ENCODE assay signal across 15 cellular contexts in the genomic region with DNA sequence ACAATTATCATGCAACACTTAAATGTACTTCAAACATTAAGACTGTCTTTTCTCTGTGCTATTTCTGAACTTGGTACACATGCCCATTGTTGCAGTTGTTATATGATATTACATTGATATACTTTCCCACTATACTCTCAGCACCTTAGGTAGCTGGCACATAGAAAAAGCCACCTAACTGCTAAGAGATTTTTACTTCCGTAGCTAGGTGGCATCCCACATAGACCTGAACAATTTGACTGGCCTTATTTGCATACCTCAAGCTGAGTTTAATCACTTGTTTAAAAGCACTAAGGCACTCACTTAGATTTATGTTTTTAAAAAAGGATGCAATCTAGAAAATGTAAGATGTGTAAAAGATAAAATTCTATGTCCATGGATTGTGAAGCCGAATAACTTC.
DNase-seq lines count a peak whose midpoint lies in the region; ATAC-seq, FAIRE-seq and TF ChIP-seq lines count a peak whose summit lies in the region.
"Had no signal": no experiment of that assay in that cellular context is flagged by ENCODE, and none has a peak within 500 bp of the region (broad histone marks: within the 10 kb centered on the region; RNA-seq: fewer than 3 reads in every experiment).

No MANE protein-coding gene starts in this region.

- DNase-seq in GM12878 (ENCODE audit: low read depth, low spot score) (peak; percentile 24), SIG-M5 (lab: John Stamatoyannopoulos, UW) (no peak), GM10266 (ENCODE audit: extremely low spot score) (no peak)
- DNase-seq in activated T-cell treated with anti-CD3 and anti-CD28 coated beads, Interleukin-2, amount 50 U/mL, for 1 hour = no peak
- no peak for DNase-seq in activated naive CD4-positive, alpha-beta T cell treated with anti-CD3 and anti-CD28 coated beads for 36 hours
- DNase-seq: dermis blood vessel endothelial cell, foreskin keratinocyte, GF-D8, NCI-H510A treated with DMSO at 0.1 percent for 48 hours, retina, stomach had no signal

- TF ChIP-seq RAD21 in GM12878 (IDR thresholded peaks at IDR 0.05; ENCODE audit: insufficient read depth, low read depth, low read length) = no peak

- no peaks in the 10 kb centered on the region for H3K9me3 ChIP-seq in GM12878 (replicated peaks; ENCODE audit: control insufficient read depth, insufficient read depth, low read length)
- H3K9me3 ChIP-seq: stomach had no signal

- H3K79me2 ChIP-seq in GM12878 (ENCODE audit: control insufficient read depth, insufficient read depth, low read length) = no peaks in the 10 kb centered on the region

- RAD21 ChIA-PET in GM12878 (lab: Charles Lee; ENCODE audit: unreplicated experiment) = interaction anchor here (1.0 kb wide), 1 partner anchor 11 kb away, joined by 3 read pairs; no protein-coding TSS in a partner anchor

- CTCF ChIA-PET in GM12878 (lab: Yijun Ruan, JAX) = interaction anchor here (0.7 to 1.2 kb wide), 5 partner anchors 9 to 31 kb away, joined by 3 to 4 read pairs (median 3); no protein-coding TSS in a partner anchor
- CTCF ChIA-PET in activated naive CD4-positive, alpha-beta T cell treated with anti-CD3 and anti-CD28 coated beads for 36 hours (lab: Charles Lee) = no interaction called here

- no TSS peak for BruUV-seq in GM12878 (replicated peaks; lab: Mats Ljungman, UMichigan)

- H3K4me1 Mint-ChIP-seq in activated naive CD4-positive, alpha-beta T cell treated with anti-CD3 and anti-CD28 coated beads for 36 hours (ENCODE audit: low read depth) = no peaks in the 10 kb centered on the region

- no peaks in the 10 kb centered on the region for H3K9me3 Mint-ChIP-seq in activated naive CD4-positive, alpha-beta T cell treated with anti-CD3 and anti-CD28 coated beads for 36 hours

- TF ChIP-seq CTCF in GM12878 (IDR thresholded peaks at IDR 0.05 in 2 of 3, conservative IDR thresholded peaks at IDR 0.05 in 1 of 3; ENCODE audit: control insufficient read depth in 2 of 3, extremely low read depth in 1 of 3, insufficient read depth in 1 of 3, low read depth in 3 of 3, low read length in 3 of 3) (peak in 2 of 3 experiments; percentile 2 to 22; a peak in 2 of 6 replicates), GM10266 (IDR thresholded peaks at IDR 0.05; ENCODE audit: control insufficient read depth, insufficient read depth, low read depth, missing control alignments) (no peak)

- H3K27me3 ChIP-seq in GM12878 (replicated peaks in 1 of 2; ENCODE audit: control insufficient read depth in 2 of 2, insufficient read depth in 2 of 2, low read length in 1 of 2) = no peaks in the 10 kb centered on the region
- H3K27me3 ChIP-seq: foreskin keratinocyte, stomach had no signal

- no peak overlapping the region for H3K9ac ChIP-seq in GM12878 (ENCODE audit: control insufficient read depth, insufficient read depth, low read length)

- intact Hi-C loops in GM12878 (cut with micrococcal nuclease; ENCODE audit: unreplicated experiment) = no loop called here
- intact Hi-C loops in activated naive CD4-positive, alpha-beta T cell treated with anti-CD3 and anti-CD28 coated beads for 36 hours (cut with micrococcal nuclease) = no loop called here

- no peaks in the 10 kb centered on the region for H4K20me1 ChIP-seq in GM12878 (ENCODE audit: control insufficient read depth, insufficient read depth)

- no peaks in the 10 kb centered on the region for H3K36me3 ChIP-seq in GM12878 (ENCODE audit: control insufficient read depth in 2 of 2, insufficient read depth in 2 of 2, low read length in 1 of 2)
- H3K36me3 ChIP-seq: stomach had no signal

- no peak overlapping the region for H3K27ac ChIP-seq in GM12878 (ENCODE audit: control insufficient read depth, insufficient read depth)
- H3K27ac ChIP-seq: C4-2B, foreskin keratinocyte, stomach had no signal

- TF ChIP-seq EP300 in GM12878 (IDR thresholded peaks at IDR 0.05; ENCODE audit: borderline replicate concordance in 1 of 2, control insufficient read depth in 1 of 2, low read depth in 2 of 2, low read length in 2 of 2) = no peak

- peak overlapping the region; percentile 32; the same call in 1 of the 2 replicates for H3K4me2 ChIP-seq in GM12878 (ENCODE audit: control insufficient read depth, insufficient read depth)

- POLR2A ChIA-PET in GM12878 (lab: Charles Lee) = no interaction called here

- 49% methylated on average over 2 of the region's 2 CpGs for WGBS in GM12878 (ENCODE audit: insufficient coverage, insufficient replicate concordance, low lambda C conversion rate, missing lambda C conversion rate)

- no peak for FAIRE-seq in GM12878 (lab: Jason Lieb, UNC)

- peaks cover 4% of the 10 kb centered on the region; the same call in 1 of the 2 replicates for H3K4me1 ChIP-seq in GM12878 (ENCODE audit: control insufficient read depth, insufficient read depth, low read length)
- H3K4me1 ChIP-seq: foreskin keratinocyte, stomach had no signal

- no peaks in the 10 kb centered on the region for H3K36me3 Mint-ChIP-seq in activated naive CD4-positive, alpha-beta T cell treated with anti-CD3 and anti-CD28 coated beads for 36 hours (ENCODE audit: low read depth)

- no peak for TF ChIP-seq POLR2A in GM12878 (IDR thresholded peaks at IDR 0.05; ENCODE audit: low read depth, low read length)

- H3K27me3 Mint-ChIP-seq in activated naive CD4-positive, alpha-beta T cell treated with anti-CD3 and anti-CD28 coated beads for 36 hours (ENCODE audit: low read depth) = peaks cover 7% of the 10 kb centered on the region

- H3K4me3 ChIP-seq in GM12878 = no peak overlapping the region
- H3K4me3 ChIP-seq: stomach had no signal

- SMC1A ChIA-PET in GM12878 (lab: Charles Lee; ENCODE audit: uncharacterized antibody, unreplicated experiment) = interaction anchor here (1.0 to 1.6 kb wide), 4 partner anchors 8 to 67 kb away, joined by 3 to 4 read pairs (median 4); no protein-coding TSS in a partner anchor

- H2AFZ ChIP-seq in GM12878 (ENCODE audit: control insufficient read depth, low read depth, low read length) = no peak overlapping the region

- in situ Hi-C loops in GM12878 (cut with MboI) = no loop called here

- ATAC-seq in GM18907 (IDR thresholded peaks at IDR 0.05; ENCODE audit: unreplicated experiment) = peak; percentile 77
- peak; percentile 67 for ATAC-seq in GM21737 (IDR thresholded peaks at IDR 0.05; ENCODE audit: unreplicated experiment)
- ATAC-seq in HG03342 (IDR thresholded peaks at IDR 0.05; ENCODE audit: unreplicated experiment) = peak; percentile 79
- ATAC-seq in GM12878 = peak; percentile 81
- ATAC-seq: foreskin keratinocyte had no signal

- H3K27ac Mint-ChIP-seq in activated naive CD4-positive, alpha-beta T cell treated with anti-CD3 and anti-CD28 coated beads for 36 hours = no peak overlapping the region

- no peak overlapping the region for H3K4me3 Mint-ChIP-seq in activated naive CD4-positive, alpha-beta T cell treated with anti-CD3 and anti-CD28 coated beads for 36 hours

TF ChIP-seq in GM12878, 131 proteins besides CTCF, POLR2A, EP300 and RAD21 (continues in another document):
- TF ChIP-seq, protein P1, sequence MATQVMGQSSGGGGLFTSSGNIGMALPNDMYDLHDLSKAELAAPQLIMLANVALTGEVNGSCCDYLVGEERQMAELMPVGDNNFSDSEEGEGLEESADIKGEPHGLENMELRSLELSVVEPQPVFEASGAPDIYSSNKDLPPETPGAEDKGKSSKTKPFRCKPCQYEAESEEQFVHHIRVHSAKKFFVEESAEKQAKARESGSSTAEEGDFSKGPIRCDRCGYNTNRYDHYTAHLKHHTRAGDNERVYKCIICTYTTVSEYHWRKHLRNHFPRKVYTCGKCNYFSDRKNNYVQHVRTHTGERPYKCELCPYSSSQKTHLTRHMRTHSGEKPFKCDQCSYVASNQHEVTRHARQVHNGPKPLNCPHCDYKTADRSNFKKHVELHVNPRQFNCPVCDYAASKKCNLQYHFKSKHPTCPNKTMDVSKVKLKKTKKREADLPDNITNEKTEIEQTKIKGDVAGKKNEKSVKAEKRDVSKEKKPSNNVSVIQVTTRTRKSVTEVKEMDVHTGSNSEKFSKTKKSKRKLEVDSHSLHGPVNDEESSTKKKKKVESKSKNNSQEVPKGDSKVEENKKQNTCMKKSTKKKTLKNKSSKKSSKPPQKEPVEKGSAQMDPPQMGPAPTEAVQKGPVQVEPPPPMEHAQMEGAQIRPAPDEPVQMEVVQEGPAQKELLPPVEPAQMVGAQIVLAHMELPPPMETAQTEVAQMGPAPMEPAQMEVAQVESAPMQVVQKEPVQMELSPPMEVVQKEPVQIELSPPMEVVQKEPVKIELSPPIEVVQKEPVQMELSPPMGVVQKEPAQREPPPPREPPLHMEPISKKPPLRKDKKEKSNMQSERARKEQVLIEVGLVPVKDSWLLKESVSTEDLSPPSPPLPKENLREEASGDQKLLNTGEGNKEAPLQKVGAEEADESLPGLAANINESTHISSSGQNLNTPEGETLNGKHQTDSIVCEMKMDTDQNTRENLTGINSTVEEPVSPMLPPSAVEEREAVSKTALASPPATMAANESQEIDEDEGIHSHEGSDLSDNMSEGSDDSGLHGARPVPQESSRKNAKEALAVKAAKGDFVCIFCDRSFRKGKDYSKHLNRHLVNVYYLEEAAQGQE (IDR thresholded peaks at IDR 0.05; ENCODE audit: low read depth, low read length) = no peak
- TF ChIP-seq, protein P2, sequence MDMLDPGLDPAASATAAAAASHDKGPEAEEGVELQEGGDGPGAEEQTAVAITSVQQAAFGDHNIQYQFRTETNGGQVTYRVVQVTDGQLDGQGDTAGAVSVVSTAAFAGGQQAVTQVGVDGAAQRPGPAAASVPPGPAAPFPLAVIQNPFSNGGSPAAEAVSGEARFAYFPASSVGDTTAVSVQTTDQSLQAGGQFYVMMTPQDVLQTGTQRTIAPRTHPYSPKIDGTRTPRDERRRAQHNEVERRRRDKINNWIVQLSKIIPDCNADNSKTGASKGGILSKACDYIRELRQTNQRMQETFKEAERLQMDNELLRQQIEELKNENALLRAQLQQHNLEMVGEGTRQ (IDR thresholded peaks at IDR 0.05; ENCODE audit: borderline replicate concordance, low read depth, low read length) = no peak
